1 cellular context compared by ENCODE assay signal in genomic region chr16:399278-400019, GRCh38.
TF ChIP-seq lines count a peak whose summit lies in the region.

No MANE protein-coding gene starts in this region.

TF ChIP-seq in GM23338, 12 proteins besides CTCF, POLR2A, EP300 and RAD21:
- TF ChIP-seq ETS1 (IDR thresholded peaks at IDR 0.05), result no peak
- TF ChIP-seq JUNB (IDR thresholded peaks at IDR 0.05; ENCODE audit: unreplicated experiment), result no peak
- TF ChIP-seq POLR2AphosphoS5 (IDR thresholded peaks at IDR 0.05; ENCODE audit: low read depth), result no peak
- TF ChIP-seq NANOG (IDR thresholded peaks at IDR 0.05; ENCODE audit: borderline replicate concordance), result no peak
- TF ChIP-seq REST (IDR thresholded peaks at IDR 0.05; ENCODE audit: unreplicated experiment), result no peak
- no peak for TF ChIP-seq STAT1 (IDR thresholded peaks at IDR 0.05; ENCODE audit: unreplicated experiment)
- no peak for TF ChIP-seq EZH2 (IDR thresholded peaks at IDR 0.05; ENCODE audit: low read depth, unreplicated experiment)
- no peak for TF ChIP-seq CREB1 (CRISPR knock-in tag; IDR thresholded peaks at IDR 0.05; ENCODE audit: low read depth)
- TF ChIP-seq EZH2phosphoT487 (IDR thresholded peaks at IDR 0.05; ENCODE audit: unreplicated experiment), result no peak
- no peak for TF ChIP-seq ZNF114 (CRISPR knock-in tag; IDR thresholded peaks at IDR 0.05)
- TF ChIP-seq ZNF331 (CRISPR knock-in tag; IDR thresholded peaks at IDR 0.05; ENCODE audit: low read depth), result no peak
- no peak for TF ChIP-seq ZNF462 (CRISPR knock-in tag; IDR thresholded peaks at IDR 0.05)
